In genomic region chr19:1104452-1105216, GRCh38 we compare ENCODE assay signal across 8 cellular contexts. TPM values are rescaled to one million over a fixed set of nuclear protein-coding genes. Genes with fewer than 3 reads are reported as not detected.
DNase-seq lines count a peak whose midpoint lies in the region; ATAC-seq and TF ChIP-seq lines count a peak whose summit lies in the region.

No MANE protein-coding gene starts in this region.

- DNase-seq in G401 (ENCODE audit: low spot score) (peak; percentile 62), HAP-1 (ENCODE audit: low spot score in 2 of 2) (peak; percentile 39 to 84), NB4 (ENCODE audit: low read depth) (peak; percentile 76), caudate nucleus (lab: John Stamatoyannopoulos, UW) (peak in 53 of 61 donors; percentile 10 to 77 (median 54)), inferior parietal cortex (ENCODE audit: extremely low spot score) (peak; percentile 44)

- H3K4me1 ChIP-seq in HAP-1 (peaks cover 11% of the 10 kb centered on the region), skeletal muscle tissue (ENCODE audit: control insufficient read depth in 3 of 3, insufficient read depth in 3 of 3, low read length in 3 of 3) (peaks cover 31 to 53% (median 35%) of the 10 kb centered on the region in 3 donors)

- no peak for TF ChIP-seq POLR2A in NB4 (IDR thresholded peaks at IDR 0.05; ENCODE audit: extremely low read depth, insufficient read length)

- H3K36me3 ChIP-seq in HAP-1 (replicated peaks) (peaks cover 26% of the 10 kb centered on the region), skeletal muscle tissue (ENCODE audit: control insufficient read depth in 3 of 3, insufficient read depth in 3 of 3, low read length in 3 of 3) (peaks cover 6 to 17% (median 15%) of the 10 kb centered on the region in 3 donors)

- in situ Hi-C loops in G401 (cut with HindIII; ENCODE audit: low sequenced_read_pairs) (no loop called here), HAP-1 (cut with MboI; ENCODE audit: low sequenced_read_pairs) (loop anchor here (5.0 kb wide), 1 partner anchor 98 kb away; no protein-coding TSS in a partner anchor)

- H3K4me3 ChIP-seq in HAP-1 (peak overlapping the region; percentile 64), NB4 (ENCODE audit: low read depth, low read length) (peak overlapping the region; percentile 57), WI38 (ENCODE audit: low read depth, low read length) (peak overlapping the region; percentile 72), skeletal muscle tissue (ENCODE audit: low read length in 3 of 3) (peak overlapping the region; percentile 72 to 85 (median 81))

- no peak for ATAC-seq in GM18873 (IDR thresholded peaks at IDR 0.05; ENCODE audit: low FRiP score, unreplicated experiment)

- H3K27me3 ChIP-seq in HAP-1 (ENCODE audit: low read depth) (no peaks in the 10 kb centered on the region), skeletal muscle tissue (ENCODE audit: control insufficient read depth in 3 of 3, insufficient read depth in 3 of 3, low read length in 3 of 3) (no peaks in the 10 kb centered on the region)

- H3K9me3 ChIP-seq in HAP-1 (no peaks in the 10 kb centered on the region), skeletal muscle tissue (ENCODE audit: control insufficient read depth in 3 of 3, low read length in 3 of 3) (no peaks in the 10 kb centered on the region)

- peak overlapping the region; percentile 76 to 96 (median 88) for H3K9ac ChIP-seq in skeletal muscle tissue (ENCODE audit: low read depth in 1 of 3, low read length in 3 of 3)

- peak overlapping the region; percentile 93 for H3K27ac ChIP-seq in caudate nucleus (ENCODE audit: low read depth, low read length)
- peak overlapping the region; percentile 98 for H3K27ac ChIP-seq in skeletal muscle tissue (ENCODE audit: low read depth, low read length)

- no peak for TF ChIP-seq CTCF in NB4 (IDR thresholded peaks at IDR 0.05; ENCODE audit: low read depth, low read length)
- TF ChIP-seq CTCF in WI38 (IDR thresholded peaks at IDR 0.05; ENCODE audit: low read depth, low read length), result no peak

RNA-seq across cellular contexts. Expression of gene GPX4, which starts 0.8 kb away (rescaled TPM):
- total RNA-seq in G401 (2014; rRNA removed; shearing (Covaris generic)), result 593 and 784 TPM in 2 replicates
- 139 TPM for total RNA-seq in skeletal muscle tissue

RNA-seq across cellular contexts. Expression of gene POLR2E, which starts 9.5 kb away (rescaled TPM):
- total RNA-seq in G401 (2014; rRNA removed; shearing (Covaris generic)), result 326 and 355 TPM in 2 replicates
- total RNA-seq in skeletal muscle tissue, result 39.1 TPM

RNA-seq across cellular contexts. Expression of gene ARHGAP45, which starts 37.7 kb away (rescaled TPM):
- total RNA-seq in G401 (2014; rRNA removed; shearing (Covaris generic)), result 126 and 134 TPM in 2 replicates
- 8.9 TPM for total RNA-seq in skeletal muscle tissue

Comparison
In these comparisons a context has a peak if more than half of its experiments do, and no peak if none do; other contexts are left out.
1. RNA of gene ARHGAP45, which starts 37.7 kb away (total RNA-seq): 126 to 134 TPM in G401; 8.9 TPM in skeletal muscle tissue (single experiment); every median in the first group is over 10 times any median in the second.
2. Peak in every context shown above with its lines, with median percentiles within 50 percentile points of each other: DNase-seq and H3K4me3 ChIP-seq.